ENCODE assay signal across 15 cellular contexts in the genomic region with DNA sequence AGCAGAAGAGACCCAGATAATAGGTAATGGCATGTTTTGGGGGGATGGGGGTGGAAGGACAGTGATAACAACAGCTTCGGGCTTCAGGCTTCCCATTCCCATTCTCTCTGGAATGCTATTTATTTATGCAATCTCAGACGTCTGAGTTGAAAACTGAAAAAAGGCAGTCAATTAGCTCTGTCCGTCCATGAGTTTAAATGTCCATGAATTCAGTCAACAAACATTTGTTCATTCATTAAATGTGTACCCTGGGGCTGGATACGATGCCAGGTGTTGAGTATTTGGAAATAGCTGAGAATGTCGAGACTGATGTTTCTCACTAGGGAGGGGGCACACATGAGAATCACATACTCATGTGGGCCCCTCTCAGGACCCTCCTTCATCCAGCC. TPM values are rescaled to one million over a fixed set of nuclear protein-coding genes. Genes with fewer than 3 reads are reported as not detected.
DNase-seq lines count a peak whose midpoint lies in the region; ATAC-seq and TF ChIP-seq lines count a peak whose summit lies in the region.
"Had no signal": no experiment of that assay in that cellular context is flagged by ENCODE, and none has a peak within 500 bp of the region (broad histone marks: within the 10 kb centered on the region; RNA-seq: fewer than 3 reads in every experiment).

No MANE protein-coding gene starts in this region.

- WGBS in HUES64, result 83% methylated on average over 5 of the region's 5 CpGs

- no peak for ATAC-seq in HG02759 (IDR thresholded peaks at IDR 0.05; ENCODE audit: unreplicated experiment)
- ATAC-seq: stimulated activated naive B cell treated with anti-CD40 and anti-IgM and Interleukin-4, amounts not matched to agents 10 μg/mL and 1 μg/mL and 100 μg/mL, for 72 hours had no signal

- intact Hi-C loops in tibial artery (cut with DNase I; ENCODE audit: low total_unique reads) (no loop called here), CD14-positive monocyte (cut with micrococcal nuclease) (loop anchor here in 1 of 2 donors (10.0 kb wide), 1 partner anchor 123 kb away; no protein-coding TSS in a partner anchor)

- DNase-seq in coronary artery (ENCODE audit: low spot score) (no peak), tibial artery (peak in 1 of 2 donors; percentile 27), caudate nucleus (lab: John Stamatoyannopoulos, UW) (no peak), cerebellar nuclear complex (lab: John Stamatoyannopoulos, UW) (no peak), CD14-positive monocyte (ENCODE audit: low spot score) (no peak)
- DNase-seq: CD8-positive, alpha-beta memory T cell; NCI-H1436; ovary; SHP77 treated with DMSO at 0.1 percent for 48 hours; stimulated activated CD4-positive, alpha-beta T cell treated with anti-CD3 and anti-CD28 coated beads, Interleukin-2, amount 100 ng/mL, for 48 hours; stimulated activated naive B cell treated with anti-CD40 and anti-IgM and Interleukin-4, amounts not matched to agents 10 μg/mL and 1 μg/mL and 100 μg/mL, for 72 hours had no signal

- peaks cover 4% of the 10 kb centered on the region for H3K4me1 Mint-ChIP-seq in CD14-positive monocyte
- H3K4me1 Mint-ChIP-seq: CD8-positive, alpha-beta memory T cell; stimulated activated naive B cell treated with anti-CD40 and anti-IgM and Interleukin-4, amounts not matched to agents 10 μg/mL and 1 μg/mL and 100 μg/mL, for 72 hours had no signal

- peaks cover 3 to 7% (median 6%) of the 10 kb centered on the region in 3 donors for H3K27me3 Mint-ChIP-seq in CD14-positive monocyte (ENCODE audit: low read depth in 3 of 3)

- no peaks in the 10 kb centered on the region for H3K9me3 Mint-ChIP-seq in CD14-positive monocyte
- H3K9me3 Mint-ChIP-seq: CD8-positive, alpha-beta memory T cell; stimulated activated naive B cell treated with anti-CD40 and anti-IgM and Interleukin-4, amounts not matched to agents 10 μg/mL and 1 μg/mL and 100 μg/mL, for 72 hours had no signal

- TF ChIP-seq CTCF in coronary artery (IDR thresholded peaks at IDR 0.05) (no peak), tibial artery (IDR thresholded peaks at IDR 0.05) (no peak), CD14-positive monocyte (IDR thresholded peaks at IDR 0.05) (no peak)

- H3K4me1 ChIP-seq in HUES64 (ENCODE audit: insufficient read depth, low read length), result peaks cover 62% of the 10 kb centered on the region
- H3K4me1 ChIP-seq in muscle layer of duodenum (ENCODE audit: control insufficient read depth in 1 of 2, insufficient read depth in 2 of 2, low read length in 2 of 2), result peaks cover 28 to 42% of the 10 kb centered on the region in 2 donors
- peaks cover 8 to 97% (median 86%) of the 10 kb centered on the region in 4 donors for H3K4me1 ChIP-seq in tibial artery

- H3K9me3 ChIP-seq in HUES64 (ENCODE audit: insufficient read depth, low read depth, low read length) (no peaks in the 10 kb centered on the region), muscle layer of duodenum (ENCODE audit: control insufficient read depth in 1 of 2, low read length in 2 of 2) (no peaks in the 10 kb centered on the region), tibial artery (no peaks in the 10 kb centered on the region)
- H3K9me3 ChIP-seq: ovary had no signal

- no peaks in the 10 kb centered on the region for H3K36me3 Mint-ChIP-seq in CD14-positive monocyte
- H3K36me3 Mint-ChIP-seq: CD8-positive, alpha-beta memory T cell; stimulated activated naive B cell treated with anti-CD40 and anti-IgM and Interleukin-4, amounts not matched to agents 10 μg/mL and 1 μg/mL and 100 μg/mL, for 72 hours had no signal

- H3K27ac ChIP-seq in HUES64 (ENCODE audit: low read depth, low read length) (peak overlapping the region; percentile 64), coronary artery (peak overlapping the region; percentile 85 to 96), muscle layer of duodenum (ENCODE audit: low read length) (peak overlapping the region; percentile 83), tibial artery (peak overlapping the region; percentile 90 to 93), caudate nucleus (ENCODE audit: low read depth, low read length) (no peak overlapping the region)
- H3K27ac ChIP-seq: ovary, VCaP had no signal

- no peaks in the 10 kb centered on the region for H3K27me3 ChIP-seq in HUES64 (ENCODE audit: insufficient read depth, low read length)
- no peaks in the 10 kb centered on the region for H3K27me3 ChIP-seq in muscle layer of duodenum (ENCODE audit: low read depth, low read length)
- H3K27me3 ChIP-seq in tibial artery, result no peaks in the 10 kb centered on the region
- H3K27me3 ChIP-seq: ovary had no signal

- H3K4me3 Mint-ChIP-seq in CD14-positive monocyte, result no peak overlapping the region
- H3K4me3 Mint-ChIP-seq: CD8-positive, alpha-beta memory T cell; stimulated activated naive B cell treated with anti-CD40 and anti-IgM and Interleukin-4, amounts not matched to agents 10 μg/mL and 1 μg/mL and 100 μg/mL, for 72 hours had no signal

- H3K36me3 ChIP-seq in HUES64 (ENCODE audit: insufficient read depth, low read length), result no peaks in the 10 kb centered on the region
- no peaks in the 10 kb centered on the region for H3K36me3 ChIP-seq in muscle layer of duodenum (ENCODE audit: control insufficient read depth in 1 of 2, insufficient read depth in 2 of 2, low read length in 2 of 2)
- H3K36me3 ChIP-seq in tibial artery, result no peaks in the 10 kb centered on the region
- H3K36me3 ChIP-seq: ovary had no signal

- H3K27ac Mint-ChIP-seq in CD14-positive monocyte, result no peak overlapping the region
- H3K27ac Mint-ChIP-seq: CD8-positive, alpha-beta memory T cell had no signal

- H3K9ac ChIP-seq in HUES64 (ENCODE audit: low read depth, low read length), result no peak overlapping the region

- H3K4me3 ChIP-seq in HUES64 (ENCODE audit: low read length) (no peak overlapping the region), coronary artery (peak overlapping the region; percentile 29), muscle layer of duodenum (ENCODE audit: low read depth in 1 of 2, low read length in 2 of 2) (no peak overlapping the region), tibial artery (no peak overlapping the region)
- H3K4me3 ChIP-seq: ovary had no signal

RNA-seq across cellular contexts. Expression of a gene that starts 42.4 kb away (rescaled TPM):
- 32.8 TPM for polyA plus RNA-seq in HUES64 (2013, experiment 1 of 2)
- 42.5 TPM for polyA plus RNA-seq in HUES64 (2013, experiment 2 of 2)
- not detected for polyA plus RNA-seq in CD14-positive monocyte
